In the genomic region with DNA sequence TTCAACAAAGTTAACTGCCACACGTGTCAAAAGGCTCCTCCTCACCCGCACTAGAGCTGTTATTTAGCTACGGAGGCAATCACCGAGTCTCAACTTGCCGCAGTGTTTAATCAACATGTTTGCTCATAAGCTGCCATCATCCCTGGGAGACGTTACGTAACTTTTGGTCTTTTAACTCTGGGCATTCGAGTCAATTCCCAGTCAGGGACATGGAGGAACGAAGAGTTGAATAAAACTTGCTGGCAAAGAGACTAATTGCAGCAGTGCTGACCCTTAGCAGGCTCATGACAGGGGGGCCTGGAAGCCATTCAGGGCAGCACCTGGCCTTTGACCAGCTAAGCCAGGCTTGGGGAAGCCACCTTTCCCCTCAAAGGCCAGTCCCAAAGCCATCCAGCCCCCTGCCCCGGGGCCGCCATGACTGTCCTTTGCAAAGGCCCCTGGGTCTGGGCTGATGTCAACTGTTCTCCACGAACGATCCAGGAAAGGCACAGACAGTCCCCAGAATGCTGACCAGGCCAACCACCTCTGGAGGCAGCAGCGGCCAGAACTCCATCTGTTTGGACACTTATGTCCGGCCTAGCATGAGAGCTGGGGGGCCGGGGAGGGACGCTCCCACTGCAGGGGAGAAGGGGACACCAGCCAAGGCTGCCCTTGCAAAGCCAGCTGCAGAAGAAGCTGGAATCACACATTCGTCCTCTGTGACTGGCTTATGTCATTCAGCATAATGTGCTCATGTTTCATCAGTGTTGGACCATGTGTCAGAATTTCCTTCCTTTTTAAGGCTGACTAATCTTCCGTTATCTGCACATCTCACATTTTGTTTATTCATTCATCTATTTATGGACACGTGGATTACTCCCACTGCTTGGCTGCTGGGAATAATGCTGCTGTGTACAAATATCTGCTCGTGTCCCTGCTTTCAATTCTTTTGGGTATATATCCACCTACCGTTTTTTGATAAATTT, we compare ENCODE assay signal across 10 cellular contexts. TPM values are rescaled to one million over a fixed set of nuclear protein-coding genes. Genes with fewer than 3 reads are reported as not detected.
A peak's percentile ranks its signal among the peaks of the same experiment; 100 is the strongest.
DNase-seq lines count a peak whose midpoint lies in the region; ATAC-seq and TF ChIP-seq lines count a peak whose summit lies in the region.
"Had no signal": no experiment of that assay in that cellular context is flagged by ENCODE, and none has a peak within 500 bp of the region (broad histone marks: within the 10 kb centered on the region; RNA-seq: fewer than 3 reads in every experiment).

No MANE protein-coding gene starts in this region.

- peaks cover 0 to 5% of the 10 kb centered on the region in 2 donors for H3K36me3 ChIP-seq in gastrocnemius medialis

- no peaks in the 10 kb centered on the region for H3K36me3 Mint-ChIP-seq in activated T-helper 2 cell treated with anti-CD3 and anti-CD28 coated beads, Interferon-gamma antibody, Interleukin-2, Interleukin-4, amounts not matched to agents 10 μg/mL and 5 μg/mL and 100 μg/mL, durations not matched to agents 14 hours and 24 hours and 36 hours (ENCODE audit: low read depth)

- H3K4me3 Mint-ChIP-seq in activated T-helper 2 cell treated with anti-CD3 and anti-CD28 coated beads, Interferon-gamma antibody, Interleukin-2, Interleukin-4, amounts not matched to agents 10 μg/mL and 5 μg/mL and 100 μg/mL, durations not matched to agents 14 hours and 24 hours and 36 hours (ENCODE audit: low read depth): no peak overlapping the region
- H3K4me3 Mint-ChIP-seq: activated CD4-positive, alpha-beta memory T cell treated with anti-CD3 and anti-CD28 coated beads, Interleukin-2, amount 10 ng/mL, durations not matched to agents 7 days and 5 days had no signal

- H3K27me3 ChIP-seq in gastrocnemius medialis: no peaks in the 10 kb centered on the region

- H3K9me3 Mint-ChIP-seq in activated T-helper 2 cell treated with anti-CD3 and anti-CD28 coated beads, Interferon-gamma antibody, Interleukin-2, Interleukin-4, amounts not matched to agents 10 μg/mL and 5 μg/mL and 100 μg/mL, durations not matched to agents 14 hours and 24 hours and 36 hours: no peaks in the 10 kb centered on the region
- H3K9me3 Mint-ChIP-seq: activated CD4-positive, alpha-beta memory T cell treated with anti-CD3 and anti-CD28 coated beads, Interleukin-2, amount 10 ng/mL, durations not matched to agents 7 days and 5 days had no signal

- no peak for TF ChIP-seq CTCF in gastrocnemius medialis (IDR thresholded peaks at IDR 0.05 in 4 of 5, conservative IDR thresholded peaks at IDR 0.05 in 1 of 5)

- H3K4me1 Mint-ChIP-seq in activated T-helper 2 cell treated with anti-CD3 and anti-CD28 coated beads, Interferon-gamma antibody, Interleukin-2, Interleukin-4, amounts not matched to agents 10 μg/mL and 5 μg/mL and 100 μg/mL, durations not matched to agents 14 hours and 24 hours and 36 hours (ENCODE audit: low read depth): peaks cover 10% of the 10 kb centered on the region

- peaks cover 20 to 25% of the 10 kb centered on the region in 2 donors for H3K4me1 ChIP-seq in gastrocnemius medialis

- no peak overlapping the region for H3K27ac Mint-ChIP-seq in activated T-helper 2 cell treated with anti-CD3 and anti-CD28 coated beads, Interferon-gamma antibody, Interleukin-2, Interleukin-4, amounts not matched to agents 10 μg/mL and 5 μg/mL and 100 μg/mL, durations not matched to agents 14 hours and 24 hours and 36 hours
- H3K27ac Mint-ChIP-seq: activated CD4-positive, alpha-beta memory T cell treated with anti-CD3 and anti-CD28 coated beads, Interleukin-2, amount 10 ng/mL, durations not matched to agents 7 days and 5 days had no signal

- peak in 1 of 2 donors; percentile 33 for TF ChIP-seq POLR2A in gastrocnemius medialis (IDR thresholded peaks at IDR 0.05)

- in situ Hi-C loops in gastrocnemius medialis (cut with MboI; ENCODE audit: low sequenced_read_pairs in 4 of 4): no loop called here

- ATAC-seq in gastrocnemius medialis (peak; percentile 86 to 93), GM19351 (IDR thresholded peaks at IDR 0.05; ENCODE audit: unreplicated experiment) (no peak), left colon (no peak)

- intact Hi-C loops in gastrocnemius medialis (cut with DNase I; ENCODE audit: low total_unique reads) (loop anchor here (2.0 to 5.0 kb wide), 2 partner anchors 36 to 55 kb away; no protein-coding TSS in a partner anchor), left colon (cut with DNase I, micrococcal nuclease) (no loop called here)
- intact Hi-C loops in activated T-helper 2 cell treated with anti-CD3 and anti-CD28 coated beads, Interferon-gamma antibody, Interleukin-2, Interleukin-4, amounts not matched to agents 10 μg/mL and 5 μg/mL and 100 μg/mL, durations not matched to agents 14 hours and 24 hours and 36 hours (cut with micrococcal nuclease): no loop called here

- peak; percentile 68 for DNase-seq in HPDE6-E6E7 (ENCODE audit: extremely low spot score)
- DNase-seq in SW 1271 (lab: John Stamatoyannopoulos, UW): peak; percentile 24 to 52
- peak; percentile 56 for DNase-seq in glomerular endothelial cell (ENCODE audit: extremely low read depth, low read depth, low spot score)
- DNase-seq in gastrocnemius medialis: peak; percentile 50 to 71
- DNase-seq in activated T-helper 2 cell treated with anti-CD3 and anti-CD28 coated beads, Interferon-gamma antibody, Interleukin-2, Interleukin-4, amounts not matched to agents 10 μg/mL and 5 μg/mL and 100 μg/mL, durations not matched to agents 14 hours and 24 hours and 36 hours (ENCODE audit: low spot score): no peak
- no peak for DNase-seq in left colon
- no peak for DNase-seq in NCI-H510A treated with DMSO at 0.1 percent for 48 hours (lab: John Stamatoyannopoulos, UW)
- DNase-seq: activated CD4-positive, alpha-beta memory T cell treated with anti-CD3 and anti-CD28 coated beads, Interleukin-2, amount 10 ng/mL, durations not matched to agents 7 days and 5 days; NCI-H2081 treated with DMSO at 0.1 percent for 48 hours had no signal

- H3K4me3 ChIP-seq in gastrocnemius medialis: peak overlapping the region in 1 of 4 donors; percentile 25

- H3K27ac ChIP-seq in gastrocnemius medialis: peak overlapping the region; percentile 61 to 95 (median 74)

- no peaks in the 10 kb centered on the region for H3K9me3 ChIP-seq in gastrocnemius medialis

- H3K27me3 Mint-ChIP-seq in activated T-helper 2 cell treated with anti-CD3 and anti-CD28 coated beads, Interferon-gamma antibody, Interleukin-2, Interleukin-4, amounts not matched to agents 10 μg/mL and 5 μg/mL and 100 μg/mL, durations not matched to agents 14 hours and 24 hours and 36 hours (ENCODE audit: low read depth): peaks cover 7% of the 10 kb centered on the region

RNA-seq across cellular contexts. Expression of gene PCSK6, which starts 43.7 kb away (rescaled TPM):
- total RNA-seq in glomerular endothelial cell (19.2 and 24.4 TPM in 2 replicates), gastrocnemius medialis (10 to 100 TPM; 12.8 to 46.0 (median 23.6) TPM), left colon (10 to 100 TPM; 36.4 to 66.2 TPM)
- 0.83 and 1.9 TPM in 2 replicates for total RNA-seq in activated T-helper 2 cell treated with anti-CD3 and anti-CD28 coated beads, Interferon-gamma antibody, Interleukin-2, Interleukin-4, amounts not matched to agents 10 μg/mL and 5 μg/mL and 100 μg/mL, durations not matched to agents 14 hours and 24 hours and 36 hours

Comparison
In these comparisons a context has a peak if more than half of its experiments do, and no peak if none do; other contexts are left out.
1. DNase-seq: peak in HPDE6-E6E7 (single experiment), SW 1271 (2 of 2), glomerular endothelial cell (single experiment) and gastrocnemius medialis (2 of 2); none in activated T-helper 2 cell treated with anti-CD3 and anti-CD28 coated beads, Interferon-gamma antibody, Interleukin-2, Interleukin-4, amounts not matched to agents 10 μg/mL and 5 μg/mL and 100 μg/mL, durations not matched to agents 14 hours and 24 hours and 36 hours (single experiment), left colon (0 of 2) and NCI-H510A treated with DMSO at 0.1 percent for 48 hours (single experiment).
2. ATAC-seq: peak in gastrocnemius medialis (2 of 2); none in GM19351 (single experiment) and left colon (single experiment).